In genomic region chr10:63157845-63158624, GRCh38 we compare ENCODE assay signal across 8 cellular contexts. TPM values are rescaled to one million over a fixed set of nuclear protein-coding genes. Genes with fewer than 3 reads are reported as not detected.
DNase-seq lines count a peak whose midpoint lies in the region; ATAC-seq and TF ChIP-seq lines count a peak whose summit lies in the region.

No MANE protein-coding gene starts in this region.

- TF ChIP-seq CTCF in GM13976 (IDR thresholded peaks at IDR 0.05; ENCODE audit: borderline replicate concordance, control extremely low read depth, extremely low read depth, insufficient read depth, missing control alignments) (peak; percentile 72), kidney epithelial cell (IDR thresholded peaks at IDR 0.05; ENCODE audit: insufficient read depth, low read length, poor library complexity, severe bottlenecking) (peak; percentile 63)

- peak; percentile 56 for DNase-seq in AG08396 (ENCODE audit: low spot score)
- peak; percentile 57 for DNase-seq in GM13976 (ENCODE audit: low spot score)
- DNase-seq in NCI-H1436 (lab: John Stamatoyannopoulos, UW), result peak; percentile 82
- peak; percentile 86 for DNase-seq in SW480 (ENCODE audit: low spot score)
- peak in 1 of 2 donors; percentile 24 for DNase-seq in central memory CD8-positive, alpha-beta T cell (ENCODE audit: low spot score in 2 of 2)
- DNase-seq in kidney epithelial cell (ENCODE audit: low read depth), result peak; percentile 64
- DNase-seq in stimulated activated CD8-positive, alpha-beta memory T cell treated with anti-CD3 and anti-CD28 coated beads, Interleukin-4, amount 100 ng/mL, for 48 hours, result peak; percentile 41

- H3K4me3 ChIP-seq in kidney epithelial cell (ENCODE audit: low read depth, low read length), result no peak overlapping the region

- H3K27me3 Mint-ChIP-seq in central memory CD8-positive, alpha-beta T cell, result no peaks in the 10 kb centered on the region

- H3K27me3 ChIP-seq in kidney epithelial cell (ENCODE audit: control insufficient read depth, insufficient read depth, low read length), result no peaks in the 10 kb centered on the region

- in situ Hi-C loops in GM13976 (cut with MboI; ENCODE audit: low sequenced_read_pairs, unreplicated experiment), result no loop called here

- ATAC-seq in HG02870 (IDR thresholded peaks at IDR 0.05; ENCODE audit: unreplicated experiment), result peak; percentile 69
- ATAC-seq in central memory CD8-positive, alpha-beta T cell (replicated peaks; ENCODE audit: extremely low read depth, poor library complexity, severe bottlenecking), result peak; percentile 64

- peaks cover 14% of the 10 kb centered on the region for H3K4me1 Mint-ChIP-seq in central memory CD8-positive, alpha-beta T cell

- H3K36me3 ChIP-seq in kidney epithelial cell (ENCODE audit: control insufficient read depth, insufficient read depth, low read length), result no peaks in the 10 kb centered on the region

- H3K27ac Mint-ChIP-seq in central memory CD8-positive, alpha-beta T cell (ENCODE audit: low read depth), result no peak overlapping the region

- H3K9me3 Mint-ChIP-seq in central memory CD8-positive, alpha-beta T cell, result no peaks in the 10 kb centered on the region

- peaks cover 25% of the 10 kb centered on the region for H3K36me3 Mint-ChIP-seq in central memory CD8-positive, alpha-beta T cell (ENCODE audit: insufficient read depth)

- no peak overlapping the region for H3K4me3 Mint-ChIP-seq in central memory CD8-positive, alpha-beta T cell

RNA-seq across cellular contexts. Expression of gene NRBF2, which starts 24.9 kb away (rescaled TPM):
- total RNA-seq in kidney epithelial cell, result 27.3 and 28.7 TPM in 2 replicates
